ENCODE assay signal across 15 cellular contexts in the genomic region with DNA sequence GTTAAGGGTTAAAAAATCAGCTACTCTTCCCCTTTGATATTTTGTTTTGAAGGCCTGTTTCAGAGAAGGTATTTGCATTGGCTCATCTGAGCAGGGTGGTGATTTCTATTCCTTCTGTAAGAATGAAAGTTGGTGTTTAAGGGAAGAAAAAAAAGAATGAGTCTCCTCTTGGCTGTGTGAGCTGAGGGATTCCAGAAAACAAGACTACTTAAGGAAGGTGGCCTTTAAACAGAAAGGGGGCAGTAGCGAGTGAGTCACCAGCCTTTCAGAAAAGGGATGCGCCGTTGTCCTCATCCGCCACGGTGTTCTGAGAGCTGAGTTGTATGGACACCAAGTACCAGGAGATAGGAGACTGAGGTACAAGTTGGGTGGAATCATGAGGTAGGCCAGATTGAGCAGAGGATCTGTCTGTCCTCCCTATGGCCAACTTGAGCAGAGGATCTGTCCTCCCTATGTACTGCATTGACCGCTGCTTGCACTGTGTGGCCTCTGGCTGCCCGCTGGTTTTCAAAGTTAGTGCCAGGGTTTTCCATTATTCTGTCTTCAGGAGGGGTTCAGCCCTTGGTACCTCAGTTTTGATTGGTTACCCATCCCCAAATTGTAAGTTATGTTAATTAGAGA. TPM values are rescaled to one million over a fixed set of nuclear protein-coding genes. Genes with fewer than 3 reads are reported as not detected.
DNase-seq lines count a peak whose midpoint lies in the region; ATAC-seq, FAIRE-seq and TF ChIP-seq lines count a peak whose summit lies in the region.
"Had no signal": no experiment of that assay in that cellular context is flagged by ENCODE, and none has a peak within 500 bp of the region (broad histone marks: within the 10 kb centered on the region; RNA-seq: fewer than 3 reads in every experiment).

No MANE protein-coding gene starts in this region.

- H3K9ac ChIP-seq in SK-N-SH (no peak overlapping the region), IMR-90 (ENCODE audit: low read depth, low read length) (no peak overlapping the region), K562 (ENCODE audit: insufficient read depth in 1 of 2, low read depth in 2 of 2, low read length in 2 of 2) (no peak overlapping the region), mammary epithelial cell (ENCODE audit: insufficient read depth, low read length) (no peak overlapping the region)

- TF ChIP-seq CTCF in SK-N-SH (IDR thresholded peaks at IDR 0.05) (peak; percentile 49), IMR-90 (conservative IDR thresholded peaks at IDR 0.05; ENCODE audit: low read depth, low read length) (0 out of 2 replicates have a peak, but pooled peaks have one; percentile 11), K562 (IDR thresholded peaks at IDR 0.05 in 2 of 3, conservative IDR thresholded peaks at IDR 0.05 in 1 of 3; ENCODE audit: insufficient read depth in 2 of 3, low read depth in 1 of 3, low read length in 3 of 3) (peak; percentile 39 to 54 (median 48); a peak in 5 of 6 replicates), psoas muscle (IDR thresholded peaks at IDR 0.05) (no peak), mammary epithelial cell (conservative IDR thresholded peaks at IDR 0.05 in 1 of 2, IDR thresholded peaks at IDR 0.05 in 1 of 2; ENCODE audit: extremely low read depth in 1 of 2, insufficient read depth in 1 of 2, low read depth in 1 of 2, low read length in 2 of 2) (no peak)

- BruUV-seq in IMR-90 (replicated peaks; lab: Mats Ljungman, UMichigan) (no TSS peak), K562 (replicated peaks; lab: Mats Ljungman, UMichigan) (no TSS peak), mammary epithelial cell (replicated peaks; lab: Mats Ljungman, UMichigan) (no TSS peak)

- no peak overlapping the region for H2AK9ac ChIP-seq in IMR-90 (replicated peaks; ENCODE audit: low read depth, low read length, poor library complexity)

- H3K4me3 ChIP-seq in SK-N-SH (ENCODE audit: low read depth in 2 of 2, low read length in 1 of 2) (no peak overlapping the region), IMR-90 (ENCODE audit: insufficient read depth, low read depth, low read length) (no peak overlapping the region), K562 (no peak overlapping the region), psoas muscle (peak overlapping the region; percentile 43), mammary epithelial cell (replicated peaks in 1 of 3; ENCODE audit: insufficient read depth in 1 of 3, low read depth in 2 of 3, low read length in 3 of 3) (no peak overlapping the region)

- TF ChIP-seq POLR2A in IMR-90 (IDR thresholded peaks at IDR 0.05; ENCODE audit: low read depth, low read length) (no peak), K562 (conservative IDR thresholded peaks at IDR 0.05) (no peak)

- H4K20me1 ChIP-seq in SK-N-SH (ENCODE audit: insufficient read depth): peaks cover 51% of the 10 kb centered on the region
- H4K20me1 ChIP-seq in IMR-90 (ENCODE audit: insufficient read depth, low read length): 0 out of 2 replicates have a peak, but pooled peaks cover 7% of the 10 kb centered on the region
- no peaks in the 10 kb centered on the region for H4K20me1 ChIP-seq in K562 (replicated peaks; ENCODE audit: control insufficient read depth, insufficient read depth, low read length)
- H4K20me1 ChIP-seq in mammary epithelial cell (ENCODE audit: insufficient read depth, low read length): no peaks in the 10 kb centered on the region

- peak overlapping the region; percentile 38 for H4K5ac ChIP-seq in IMR-90 (ENCODE audit: low read depth, low read length)

- no peak for TF ChIP-seq EP300 in SK-N-SH (IDR thresholded peaks at IDR 0.05; ENCODE audit: borderline replicate concordance in 1 of 2, low read depth in 1 of 2, low read length in 1 of 2)
- no peak for TF ChIP-seq EP300 in K562 (IDR thresholded peaks at IDR 0.05; ENCODE audit: low read length)

- CTCF ChIA-PET in SK-N-SH (lab: Yijun Ruan, JAX): interaction anchor here (0.6 to 1.4 kb wide), 4 partner anchors 16 to 55 kb away, joined by 3 to 5 read pairs (median 4); no protein-coding TSS in a partner anchor
- CTCF ChIA-PET in IMR-90 (lab: Yijun Ruan, JAX): interaction anchor here (0.7 kb wide), 1 partner anchor 13 kb away, joined by 3 read pairs; no protein-coding TSS in a partner anchor
- CTCF ChIA-PET in K562 (lab: Yijun Ruan, JAX; ENCODE audit: low intra/inter-chr PET ratio): no interaction called here
- CTCF ChIA-PET in mammary epithelial cell (lab: Charles Lee; ENCODE audit: low non-redundant PET): no interaction called here

- no peak for ATAC-seq in SK-N-SH treated with all-trans-retinoic acid at 6 μM for 48 hours
- ATAC-seq in IMR-90 (ENCODE audit: low read depth): no peak
- ATAC-seq in K562: peak; percentile 85
- no peak for ATAC-seq in psoas muscle
- ATAC-seq in GM18520 (IDR thresholded peaks at IDR 0.05; ENCODE audit: unreplicated experiment): no peak
- ATAC-seq: esophagus mucosa had no signal

- H3F3A ChIP-seq in SK-N-SH (replicated peaks; ENCODE audit: insufficient read depth): peaks cover 53% of the 10 kb centered on the region

- H2BK5ac ChIP-seq in IMR-90 (ENCODE audit: low read depth, low read length, poor library complexity, severe bottlenecking): no peak overlapping the region

- DNase-seq in SK-N-SH (no peak), IMR-90 (no peak), K562 (ENCODE audit: extremely low read depth in 1 of 4, low spot score in 3 of 4) (peak in 3 of 4 experiments; percentile 19 to 50 (median 21)), psoas muscle (no peak), AG08396 (ENCODE audit: low spot score) (no peak), mammary epithelial cell (no peak)
- DNase-seq: ACHN; NCI-H1092; NCI-H526 treated with DMSO at 0.1 percent for 48 hours; stimulated activated naive CD4-positive, alpha-beta T cell treated with Interleukin-2 at 50 U/mL for 16 hours; SW 1271 had no signal

- 97% methylated on average over 7 of the region's 7 CpGs for WGBS in SK-N-SH (ENCODE audit: low lambda C conversion rate)
- 93% methylated on average over 5 of the region's 7 CpGs; no CpG with 5 or more reads in 1 of the 2 experiments for WGBS in IMR-90 (ENCODE audit: extremely low coverage in 2 of 2, insufficient read length in 1 of 2), 2 experiments
- 78% methylated on average over 7 of the region's 7 CpGs for WGBS in K562 (ENCODE audit: insufficient coverage, low coverage, missing lambda C conversion rate)
- 90 to 92% (median 91%) methylated on average over 7 of the region's 7 CpGs for WGBS in psoas muscle, 3 donors
- 97% methylated on average over 7 of the region's 7 CpGs for WGBS in mammary epithelial cell (ENCODE audit: low coverage, missing lambda C conversion rate)

- peak overlapping the region; percentile 0; the same call in 1 of the 2 replicates for H3K4me2 ChIP-seq in SK-N-SH
- no peak overlapping the region for H3K4me2 ChIP-seq in IMR-90 (ENCODE audit: low read depth, low read length)
- no peak overlapping the region for H3K4me2 ChIP-seq in K562 (ENCODE audit: insufficient read depth, low read length)
- H3K4me2 ChIP-seq in mammary epithelial cell (ENCODE audit: insufficient read depth, low read depth, low read length): no peak overlapping the region

- no peak overlapping the region for H4K91ac ChIP-seq in IMR-90 (ENCODE audit: insufficient read depth, low read depth, low read length)

- TF ChIP-seq RAD21 in SK-N-SH (IDR thresholded peaks at IDR 0.05; ENCODE audit: low read length) (no peak), IMR-90 (IDR thresholded peaks at IDR 0.05; ENCODE audit: low read length) (no peak), K562 (CRISPR knock-in tag; conservative IDR thresholded peaks at IDR 0.05 in 1 of 2, IDR thresholded peaks at IDR 0.05 in 1 of 2) (peak in 1 of 2 experiments; percentile 53; a peak in 2 of 4 replicates)

- H3K14ac ChIP-seq in IMR-90 (replicated peaks; ENCODE audit: low read depth, low read length): no peak overlapping the region; the same call in 1 of the 2 replicates

- H3K4me1 ChIP-seq in SK-N-SH (ENCODE audit: control insufficient read depth in 1 of 2, insufficient read depth in 2 of 2, low read depth in 1 of 2, low read length in 1 of 2) (peaks cover 37 to 49% of the 10 kb centered on the region in 2 experiments), IMR-90 (ENCODE audit: control insufficient read depth, insufficient read depth, low read length) (peaks cover 17% of the 10 kb centered on the region), K562 (replicated peaks in 1 of 2; ENCODE audit: control insufficient read depth in 2 of 2, insufficient read depth in 2 of 2, low read length in 2 of 2) (peaks cover 3% of the 10 kb centered on the region in 2 experiments; a peak in 1 of 5 replicates), psoas muscle (peaks cover 28% of the 10 kb centered on the region), mammary epithelial cell (ENCODE audit: insufficient read depth, low read length) (no peaks in the 10 kb centered on the region)

- H3K9me2 ChIP-seq in SK-N-SH: no peaks in the 10 kb centered on the region

- dilution Hi-C loops in IMR-90 (cut with HindIII; ENCODE audit: low sequenced_read_pairs, unreplicated experiment) (no loop called here), mammary epithelial cell (cut with HindIII; ENCODE audit: low sequenced_read_pairs) (no loop called here)

- H2BK15ac ChIP-seq in IMR-90 (ENCODE audit: low read depth, low read length): 0 out of 3 replicates have a peak overlapping the region, but pooled peaks have one; percentile 12

- H3K23ac ChIP-seq in IMR-90 (ENCODE audit: low read depth, low read length): no peak overlapping the region

- peak overlapping the region; percentile 65; the same call in 1 of the 2 replicates for H2AK5ac ChIP-seq in IMR-90 (ENCODE audit: low read depth, low read length)

- H3K27ac ChIP-seq in SK-N-SH (ENCODE audit: low read depth in 2 of 2, low read length in 1 of 2) (peak overlapping the region in 1 of 2 experiments; percentile 18; a peak in 1 of 4 replicates), IMR-90 (ENCODE audit: insufficient read depth, low read length) (no peak overlapping the region), K562 (ENCODE audit: extremely low read depth, low read depth, low read length) (no peak overlapping the region), psoas muscle (no peak overlapping the region), mammary epithelial cell (ENCODE audit: insufficient read depth, low read depth, low read length) (no peak overlapping the region)

- H3K9me3 ChIP-seq in SK-N-SH (no peaks in the 10 kb centered on the region), IMR-90 (ENCODE audit: control insufficient read depth, insufficient read depth, low read length) (no peaks in the 10 kb centered on the region), K562 (replicated peaks; ENCODE audit: control insufficient read depth, insufficient read depth, low read depth, low read length) (no peaks in the 10 kb centered on the region), psoas muscle (no peaks in the 10 kb centered on the region), mammary epithelial cell (replicated peaks; ENCODE audit: insufficient read depth, low read length) (no peaks in the 10 kb centered on the region)

- peaks cover 15% of the 10 kb centered on the region for H3K9me1 ChIP-seq in IMR-90 (ENCODE audit: insufficient read depth, low read length)
- no peaks in the 10 kb centered on the region for H3K9me1 ChIP-seq in K562 (ENCODE audit: control insufficient read depth, insufficient read depth, low read length)

- FAIRE-seq in K562 (lab: Jason Lieb, UNC): no peak
- FAIRE-seq: bronchial epithelial cell had no signal

- H3K4ac ChIP-seq in IMR-90 (ENCODE audit: low read depth, low read length): no peak overlapping the region

- POLR2A ChIA-PET in SK-N-SH (lab: Yijun Ruan, JAX): no interaction called here
- POLR2A ChIA-PET in IMR-90 (lab: Charles Lee; ENCODE audit: unreplicated experiment): interaction anchor here (0.6 kb wide), 1 partner anchor 10 kb away, joined by 8 read pairs; no protein-coding TSS in a partner anchor
- POLR2A ChIA-PET in K562 (lab: Yijun Ruan, JAX): interaction anchor here (0.7 to 1.3 kb wide), 4 partner anchors 10 to 24 kb away, joined by 3 to 7 read pairs (median 3); no protein-coding TSS in a partner anchor

- H3K79me2 ChIP-seq in SK-N-SH (ENCODE audit: insufficient read depth) (peaks cover 100% of the 10 kb centered on the region), K562 (ENCODE audit: control insufficient read depth, insufficient read depth, low read length) (peaks cover 34% of the 10 kb centered on the region), mammary epithelial cell (ENCODE audit: insufficient read depth, low read length) (peaks cover 11% of the 10 kb centered on the region)

- H3K27me3 ChIP-seq in SK-N-SH (ENCODE audit: insufficient read depth) (no peaks in the 10 kb centered on the region), IMR-90 (ENCODE audit: control insufficient read depth, insufficient read depth, low read length) (no peaks in the 10 kb centered on the region), K562 (ENCODE audit: control insufficient read depth in 2 of 2, insufficient read depth in 2 of 2, low read length in 2 of 2) (no peaks in the 10 kb centered on the region), psoas muscle (ENCODE audit: insufficient read depth in 3 of 3, low read length in 2 of 3) (no peaks in the 10 kb centered on the region), mammary epithelial cell (ENCODE audit: insufficient read depth, low read length) (no peaks in the 10 kb centered on the region)

- peaks cover 51 to 84% of the 10 kb centered on the region in 2 experiments for H3K36me3 ChIP-seq in SK-N-SH (replicated peaks in 1 of 2; ENCODE audit: control insufficient read depth in 1 of 2, insufficient read depth in 2 of 2, low read length in 1 of 2)
- peaks cover 9% of the 10 kb centered on the region for H3K36me3 ChIP-seq in IMR-90 (ENCODE audit: control insufficient read depth, insufficient read depth, low read length)
- H3K36me3 ChIP-seq in K562 (ENCODE audit: control insufficient read depth, insufficient read depth, low read length): peaks cover 52% of the 10 kb centered on the region
- no peaks in the 10 kb centered on the region for H3K36me3 ChIP-seq in psoas muscle (ENCODE audit: insufficient read depth in 1 of 2, low read depth in 1 of 2)
- H3K36me3 ChIP-seq in mammary epithelial cell (ENCODE audit: insufficient read depth, low read length): no peaks in the 10 kb centered on the region

- 0 out of 2 replicates have a peak overlapping the region, but pooled peaks have one; percentile 2 for H3K18ac ChIP-seq in IMR-90 (ENCODE audit: low read depth, low read length)

- H3K56ac ChIP-seq in IMR-90 (ENCODE audit: extremely low read depth, insufficient read depth, low read length): no peak overlapping the region

- H4K8ac ChIP-seq in IMR-90 (ENCODE audit: low read depth in 2 of 2, low read length in 2 of 2): peak overlapping the region in 1 of 2 experiments; percentile 6; a peak in 1 of 4 replicates

- H3K79me1 ChIP-seq in IMR-90 (ENCODE audit: low read depth in 1 of 2, low read length in 2 of 2): peaks cover 41 to 77% of the 10 kb centered on the region in 2 experiments

- H2AFZ ChIP-seq in SK-N-SH (ENCODE audit: low read depth) (no peak overlapping the region), IMR-90 (replicated peaks; ENCODE audit: low read length, poor library complexity) (no peak overlapping the region), K562 (ENCODE audit: low read depth, low read length) (no peak overlapping the region), mammary epithelial cell (ENCODE audit: low read depth, low read length) (no peak overlapping the region)

- 0 out of 2 replicates have a peak overlapping the region, but pooled peaks have one; percentile 8 for H2BK120ac ChIP-seq in IMR-90 (ENCODE audit: low read depth, low read length)

- in situ Hi-C loops in IMR-90 (cut with MboI; ENCODE audit: low sequenced_read_pairs): no loop called here
- in situ Hi-C loops in K562 (cut with MboI): no loop called here
- in situ Hi-C loops in mammary epithelial cell (cut with MboI; ENCODE audit: low sequenced_read_pairs in 2 of 2): no loop called here

- intact Hi-C loops in IMR-90 (cut with micrococcal nuclease): loop anchor here (5.0 kb wide), 1 partner anchor 92 kb away; no protein-coding TSS in a partner anchor
- intact Hi-C loops in K562 (cut with micrococcal nuclease): no loop called here
- intact Hi-C loops in psoas muscle (cut with DNase I): no loop called here
- intact Hi-C loops in mammary epithelial cell (cut with micrococcal nuclease): no loop called here

- no peak overlapping the region for H2BK20ac ChIP-seq in IMR-90 (ENCODE audit: low read depth, low read length)

RNA-seq across cellular contexts. Expression of gene PRKCA, which starts 8.2 kb away (rescaled TPM):
- polyA plus RNA-seq in SK-N-SH (2012; rRNA removed) (108 and 123 TPM in 2 replicates), IMR-90 (2012; rRNA removed) (42.7 and 46.0 TPM in 2 replicates), K562 (2011; rRNA removed) (24.1 and 25.9 TPM in 2 replicates), K562 (2014; fragmentation: Illumina TruSeq; extraction: Trizol) (18.1 and 19.5 TPM in 2 replicates), K562 (2014; fragmentation: Nextera tagmentation; extraction: Ambion mirVana) (1 to 10 TPM; 3.2 to 5.3 TPM), K562 (2014; rRNA removed) (11.6 and 12.5 TPM in 2 replicates), psoas muscle (10 to 100 TPM in 1 of 3 donors, 1 to 10 TPM in 1, under 1 TPM in 1; 0.35 to 14.5 (median 3.2) TPM), mammary epithelial cell (2.6 TPM)
- 111 and 128 TPM in 2 replicates for polyA plus RNA-seq in SK-N-SH (2012; cell fraction: cytosol; rRNA removed)
- 126 and 178 TPM in 2 replicates for polyA plus RNA-seq in SK-N-SH (2012; cell fraction: nucleus; rRNA removed)
- total RNA-seq in IMR-90 (2012; rRNA removed) (31.0 and 36.9 TPM in 2 replicates), K562 (2014; rRNA removed) (9.5 and 11.3 TPM in 2 replicates), K562 (2014; rRNA removed; fragmentation: Illumina TruSeq; extraction: Trizol) (17.8 and 20.1 TPM in 2 replicates), K562 (2015; rRNA removed; fragmentation: Illumina TruSeq; extraction: Trizol) (17.8 and 20.9 TPM in 2 replicates), K562 (2021) (30.4 and 33.0 TPM in 2 replicates), psoas muscle (10 to 100 TPM in 1 of 4 donors, 1 to 10 TPM in 3; 4.1 to 15.5 (median 8.8) TPM), mammary epithelial cell (10 to 100 TPM in 1 of 2 donors, 1 to 10 TPM in 1; 6.0 to 15.5 TPM)
- 23.3 and 24.4 TPM in 2 replicates for polyA plus RNA-seq in IMR-90 (2012; cell fraction: cytosol; rRNA removed)
- 31.3 and 63.0 TPM in 2 replicates for polyA plus RNA-seq in IMR-90 (2012; cell fraction: nucleus; rRNA removed; ENCODE audit: low replicate concordance)
- 104 and 117 TPM in 2 replicates for total RNA-seq in K562 (2011; cell fraction: chromatin; rRNA removed; ENCODE audit: low replicate concordance)
- total RNA-seq in K562 (2011; cell fraction: nucleolus; rRNA removed): 43.2 and 50.5 TPM in 2 replicates
- 62.3 and 84.4 TPM in 2 replicates for total RNA-seq in K562 (2011; cell fraction: nucleoplasm; rRNA removed)
- polyA plus RNA-seq in K562 (2011; cell fraction: cytosol; rRNA removed): 12.7 and 19.8 TPM in 2 replicates
- polyA plus RNA-seq in K562 (2011; cell fraction: nucleus; rRNA removed): 19.9 and 25.4 TPM in 2 replicates
- 15.4 and 18.6 TPM in 2 replicates for polyA plus RNA-seq in K562 (2012)
- polyA minus RNA-seq in K562 (2011; rRNA and poly(A)+ RNA removed): 41.9 and 45.2 TPM in 2 replicates
- polyA minus RNA-seq in K562 (2011; cell fraction: cytosol; rRNA and poly(A)+ RNA removed): 20.5 and 22.4 TPM in 2 replicates
- 33.0 and 46.7 TPM in 2 replicates for polyA minus RNA-seq in K562 (2011; cell fraction: nucleus; rRNA and poly(A)+ RNA removed)
- 2.4 TPM for polyA minus RNA-seq in mammary epithelial cell

Comparison
In these comparisons a context has a peak if more than half of its experiments do, and no peak if none do; other contexts are left out.
1. DNase-seq: peak in K562 (3 of 4); none in SK-N-SH (single experiment), IMR-90 (single experiment), psoas muscle (0 of 2), AG08396 (single experiment) and mammary epithelial cell (single experiment).
2. CTCF ChIP-seq: peak in SK-N-SH (single experiment), IMR-90 (single experiment) and K562 (3 of 3); none in psoas muscle (single experiment) and mammary epithelial cell (0 of 2).
3. CTCF ChIA-PET loops: an anchor here in SK-N-SH (0.6 to 1.4 kb wide) and IMR-90 (0.7 kb wide); none called in K562 and mammary epithelial cell.
4. Of the 27 proteins assayed by ChIP-seq in both K562 and SK-N-SH: peak only in K562: ZBTB33; only in SK-N-SH: none; in both: CTCF; in neither: 24; mixed calls (peak in some experiments, not most) for 1.